In genomic region chr7:5424689-5425506, GRCh38 we compare ENCODE assay signal across 1 cellular context.
TF ChIP-seq lines count a peak whose summit lies in the region.

No MANE protein-coding gene starts in this region.

TF ChIP-seq in HepG2, 621 proteins besides CTCF, POLR2A, EP300 and RAD21 (continued from another document and continues in another):
- TF ChIP-seq, protein P1, sequence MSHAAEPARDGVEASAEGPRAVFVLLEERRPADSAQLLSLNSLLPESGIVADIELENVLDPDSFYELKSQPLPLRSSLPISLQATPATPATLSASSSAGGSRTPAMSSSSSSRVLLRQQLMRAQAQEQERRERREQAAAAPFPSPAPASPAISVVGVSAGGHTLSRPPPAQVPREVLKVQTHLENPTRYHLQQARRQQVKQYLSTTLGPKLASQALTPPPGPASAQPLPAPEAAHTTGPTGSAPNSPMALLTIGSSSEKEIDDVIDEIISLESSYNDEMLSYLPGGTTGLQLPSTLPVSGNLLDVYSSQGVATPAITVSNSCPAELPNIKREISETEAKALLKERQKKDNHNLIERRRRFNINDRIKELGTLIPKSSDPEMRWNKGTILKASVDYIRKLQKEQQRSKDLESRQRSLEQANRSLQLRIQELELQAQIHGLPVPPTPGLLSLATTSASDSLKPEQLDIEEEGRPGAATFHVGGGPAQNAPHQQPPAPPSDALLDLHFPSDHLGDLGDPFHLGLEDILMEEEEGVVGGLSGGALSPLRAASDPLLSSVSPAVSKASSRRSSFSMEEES (CRISPR knock-in tag; IDR thresholded peaks at IDR 0.05), result no peak
- TF ChIP-seq ZNF784 (CRISPR knock-in tag; IDR thresholded peaks at IDR 0.05; ENCODE audit: borderline replicate concordance) (no peak), ZNF687 (CRISPR knock-in tag; IDR thresholded peaks at IDR 0.05) (0 out of 2 replicates have a peak, but pooled peaks have one; percentile 48), STAT5B (CRISPR knock-in tag; IDR thresholded peaks at IDR 0.05) (no peak), RFXANK (CRISPR knock-in tag; IDR thresholded peaks at IDR 0.05) (no peak), KDM1A (CRISPR knock-in tag; IDR thresholded peaks at IDR 0.05) (no peak), MATR3 (CRISPR knock-in tag; IDR thresholded peaks at IDR 0.05) (no peak), ARID2 (CRISPR knock-in tag; IDR thresholded peaks at IDR 0.05; ENCODE audit: borderline replicate concordance) (0 out of 2 replicates have a peak, but pooled peaks have one; percentile 37), SUZ12 (IDR thresholded peaks at IDR 0.05; ENCODE audit: low read depth, low read length) (no peak), ZNF12 (CRISPR knock-in tag; IDR thresholded peaks at IDR 0.05) (no peak), ZNF879 (CRISPR knock-in tag; IDR thresholded peaks at IDR 0.05) (no peak), SAP130 (CRISPR knock-in tag; IDR thresholded peaks at IDR 0.05; ENCODE audit: low read depth) (no peak; the same call in 1 of the 2 replicates), ZBTB43 (CRISPR knock-in tag; conservative IDR thresholded peaks at IDR 0.05) (no peak), ZNF280D (CRISPR knock-in tag; IDR thresholded peaks at IDR 0.05) (no peak), MZF1 (CRISPR knock-in tag; IDR thresholded peaks at IDR 0.05; ENCODE audit: borderline replicate concordance) (no peak), MAZ (IDR thresholded peaks at IDR 0.05; ENCODE audit: borderline replicate concordance, low read depth, low read length) (peak; percentile 41; the same call in 1 of the 2 replicates), MAZ (CRISPR knock-in tag; IDR thresholded peaks at IDR 0.05; ENCODE audit: low read depth) (peak; percentile 44; the same call in 1 of the 2 replicates), ESRRA (CRISPR knock-in tag; IDR thresholded peaks at IDR 0.05; ENCODE audit: low read depth) (no peak), LCORL (IDR thresholded peaks at IDR 0.05) (no peak), LCORL (CRISPR knock-in tag; IDR thresholded peaks at IDR 0.05) (no peak), ATF2 (CRISPR knock-in tag; IDR thresholded peaks at IDR 0.05) (no peak), MAFF (IDR thresholded peaks at IDR 0.05; ENCODE audit: low read depth, low read length) (peak; percentile 88), NFKBIZ (CRISPR knock-in tag; IDR thresholded peaks at IDR 0.05) (no peak), IKZF5 (CRISPR knock-in tag; IDR thresholded peaks at IDR 0.05) (no peak), SNAI1 (CRISPR knock-in tag; IDR thresholded peaks at IDR 0.05; ENCODE audit: borderline replicate concordance) (no peak), ELF1 (CRISPR knock-in tag; IDR thresholded peaks at IDR 0.05) (no peak), CEBPG (CRISPR knock-in tag; IDR thresholded peaks at IDR 0.05) (no peak), ZNF775 (CRISPR knock-in tag; IDR thresholded peaks at IDR 0.05; ENCODE audit: borderline replicate concordance) (no peak), ZC3H13 (CRISPR knock-in tag; IDR thresholded peaks at IDR 0.05) (no peak), NFATC3 (CRISPR knock-in tag; IDR thresholded peaks at IDR 0.05) (no peak), TBX3 (IDR thresholded peaks at IDR 0.05; ENCODE audit: borderline replicate concordance) (no peak), KDM6A (CRISPR knock-in tag; IDR thresholded peaks at IDR 0.05; ENCODE audit: low read depth) (no peak), HNRNPH1 (optimal IDR thresholded peaks at IDR 0.05; ENCODE audit: low read depth, low read length) (peak; percentile 41), REL (CRISPR knock-in tag; conservative IDR thresholded peaks at IDR 0.05) (no peak), ZFY (CRISPR knock-in tag; IDR thresholded peaks at IDR 0.05) (no peak; the same call in 1 of the 2 replicates), KDM2A (CRISPR knock-in tag; IDR thresholded peaks at IDR 0.05; ENCODE audit: borderline replicate concordance, low read depth) (0 out of 2 replicates have a peak, but pooled peaks have one; percentile 11), SALL1 (CRISPR knock-in tag; IDR thresholded peaks at IDR 0.05) (no peak), CREB3 (CRISPR knock-in tag; IDR thresholded peaks at IDR 0.05) (no peak), BORCS8-MEF2B (CRISPR knock-in tag; IDR thresholded peaks at IDR 0.05) (no peak)
- TF ChIP-seq, protein P2, sequence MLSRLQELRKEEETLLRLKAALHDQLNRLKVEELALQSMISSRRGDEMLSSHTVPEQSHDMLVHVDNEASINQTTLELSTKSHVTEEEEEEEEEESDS (CRISPR knock-in tag; IDR thresholded peaks at IDR 0.05; ENCODE audit: borderline replicate concordance), result no peak
- TF ChIP-seq, protein P3, sequence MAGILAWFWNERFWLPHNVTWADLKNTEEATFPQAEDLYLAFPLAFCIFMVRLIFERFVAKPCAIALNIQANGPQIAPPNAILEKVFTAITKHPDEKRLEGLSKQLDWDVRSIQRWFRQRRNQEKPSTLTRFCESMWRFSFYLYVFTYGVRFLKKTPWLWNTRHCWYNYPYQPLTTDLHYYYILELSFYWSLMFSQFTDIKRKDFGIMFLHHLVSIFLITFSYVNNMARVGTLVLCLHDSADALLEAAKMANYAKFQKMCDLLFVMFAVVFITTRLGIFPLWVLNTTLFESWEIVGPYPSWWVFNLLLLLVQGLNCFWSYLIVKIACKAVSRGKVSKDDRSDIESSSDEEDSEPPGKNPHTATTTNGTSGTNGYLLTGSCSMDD (CRISPR knock-in tag; IDR thresholded peaks at IDR 0.05), result no peak
- TF ChIP-seq, protein P4, sequence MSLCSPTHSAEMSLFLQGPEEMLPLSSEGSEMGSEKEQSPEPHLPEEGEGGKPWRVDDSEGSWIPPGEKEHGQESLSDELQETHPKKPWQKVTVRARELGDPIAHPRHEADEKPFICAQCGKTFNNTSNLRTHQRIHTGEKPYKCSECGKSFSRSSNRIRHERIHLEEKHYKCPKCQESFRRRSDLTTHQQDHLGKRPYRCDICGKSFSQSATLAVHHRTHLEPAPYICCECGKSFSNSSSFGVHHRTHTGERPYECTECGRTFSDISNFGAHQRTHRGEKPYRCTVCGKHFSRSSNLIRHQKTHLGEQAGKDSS (CRISPR knock-in tag; IDR thresholded peaks at IDR 0.05; ENCODE audit: borderline replicate concordance, low read depth), result no peak
- TF ChIP-seq, protein P5, sequence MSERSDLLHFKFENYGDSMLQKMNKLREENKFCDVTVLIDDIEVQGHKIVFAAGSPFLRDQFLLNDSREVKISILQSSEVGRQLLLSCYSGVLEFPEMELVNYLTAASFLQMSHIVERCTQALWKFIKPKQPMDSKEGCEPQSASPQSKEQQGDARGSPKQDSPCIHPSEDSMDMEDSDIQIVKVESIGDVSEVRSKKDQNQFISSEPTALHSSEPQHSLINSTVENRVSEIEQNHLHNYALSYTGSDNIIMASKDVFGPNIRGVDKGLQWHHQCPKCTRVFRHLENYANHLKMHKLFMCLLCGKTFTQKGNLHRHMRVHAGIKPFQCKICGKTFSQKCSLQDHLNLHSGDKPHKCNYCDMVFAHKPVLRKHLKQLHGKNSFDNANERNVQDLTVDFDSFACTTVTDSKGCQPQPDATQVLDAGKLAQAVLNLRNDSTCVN (CRISPR knock-in tag; IDR thresholded peaks at IDR 0.05; ENCODE audit: borderline replicate concordance), result no peak
- TF ChIP-seq, protein P6, sequence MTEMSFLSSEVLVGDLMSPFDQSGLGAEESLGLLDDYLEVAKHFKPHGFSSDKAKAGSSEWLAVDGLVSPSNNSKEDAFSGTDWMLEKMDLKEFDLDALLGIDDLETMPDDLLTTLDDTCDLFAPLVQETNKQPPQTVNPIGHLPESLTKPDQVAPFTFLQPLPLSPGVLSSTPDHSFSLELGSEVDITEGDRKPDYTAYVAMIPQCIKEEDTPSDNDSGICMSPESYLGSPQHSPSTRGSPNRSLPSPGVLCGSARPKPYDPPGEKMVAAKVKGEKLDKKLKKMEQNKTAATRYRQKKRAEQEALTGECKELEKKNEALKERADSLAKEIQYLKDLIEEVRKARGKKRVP (CRISPR knock-in tag; IDR thresholded peaks at IDR 0.05), result 0 out of 4 replicates have a peak, but pooled peaks of 1 of the 2 experiments have one; percentile 6
